21 cellular contexts compared by ENCODE assay signal in the genomic region with DNA sequence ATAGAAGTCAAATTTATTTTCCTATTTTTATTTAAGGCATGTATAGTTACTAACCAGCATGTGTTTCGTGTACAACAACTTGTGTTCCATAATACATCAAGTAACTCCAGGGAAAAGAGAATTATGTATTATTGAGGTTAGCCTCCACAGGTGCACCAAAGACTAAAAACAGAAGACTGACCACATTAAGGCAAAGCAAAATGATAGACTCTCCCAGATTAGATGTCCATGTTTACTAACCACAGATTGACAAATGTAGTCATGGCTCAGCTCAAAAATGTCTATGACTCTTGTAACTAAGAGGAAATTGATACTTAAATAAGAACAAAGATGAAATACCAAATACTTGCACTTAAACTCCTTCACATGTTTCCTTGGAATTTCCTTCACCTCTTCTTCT.
"Had no signal": no experiment of that assay in that cellular context is flagged by ENCODE, and none has a peak within 500 bp of the region (broad histone marks: within the 10 kb centered on the region; RNA-seq: fewer than 3 reads in every experiment).

No MANE protein-coding gene starts in this region.

- H3K4me3 Mint-ChIP-seq: activated CD8-positive, alpha-beta T cell treated with anti-CD3 and anti-CD28 coated beads, Interleukin-2, amount 10 ng/mL, durations not matched to agents 7 days and 5 days; activated T-cell treated with anti-CD3 and anti-CD28 coated beads, Interleukin-2, amount 50 U/mL, for 72 hours; naive thymus-derived CD4-positive, alpha-beta T cell; stimulated activated naive CD8-positive, alpha-beta T cell treated with anti-CD3 and anti-CD28 coated beads, Interleukin-15, Interleukin-2, amounts not matched to agents 100 ng/mL and 50 ng/mL, for 24 hours; type B pancreatic cell; WTC11 had no signal

- H3K27ac Mint-ChIP-seq: activated CD8-positive, alpha-beta T cell treated with anti-CD3 and anti-CD28 coated beads, Interleukin-2, amount 10 ng/mL, durations not matched to agents 7 days and 5 days; activated naive CD4-positive, alpha-beta T cell treated with anti-CD3 and anti-CD28 coated beads, Interleukin-2, amount 50 U/mL, for 72 hours; activated T-cell treated with anti-CD3 and anti-CD28 coated beads, Interleukin-2, amount 50 U/mL, for 72 hours; naive thymus-derived CD4-positive, alpha-beta T cell; stimulated activated naive CD8-positive, alpha-beta T cell treated with anti-CD3 and anti-CD28 coated beads, Interleukin-15, Interleukin-2, amounts not matched to agents 100 ng/mL and 50 ng/mL, for 24 hours; type B pancreatic cell; WTC11 had no signal

- H3K9me3 ChIP-seq: body of pancreas, pancreas, spleen, suprapubic skin had no signal

- H3K36me3 Mint-ChIP-seq: activated naive CD4-positive, alpha-beta T cell treated with anti-CD3 and anti-CD28 coated beads, Interleukin-2, amount 50 U/mL, for 72 hours; type B pancreatic cell; WTC11 had no signal

- ATAC-seq: activated CD8-positive, alpha-beta T cell treated with anti-CD3 and anti-CD28 coated beads, Interleukin-2, amount 10 ng/mL, durations not matched to agents 7 days and 5 days; activated naive CD4-positive, alpha-beta T cell treated with anti-CD3 and anti-CD28 coated beads, Interleukin-2, amount 50 U/mL, for 72 hours; activated T-cell treated with anti-CD3 and anti-CD28 coated beads, Interleukin-2, amount 50 U/mL, for 72 hours; body of pancreas; naive thymus-derived CD4-positive, alpha-beta T cell; pancreas; sciatic nerve; WTC11 had no signal

- H3K27me3 ChIP-seq: body of pancreas, pancreas, spleen, suprapubic skin had no signal

- H3K27ac ChIP-seq: body of pancreas, pancreas, spleen, suprapubic skin had no signal

- H3K36me3 ChIP-seq: pancreas, spleen, suprapubic skin had no signal

- H3K27me3 Mint-ChIP-seq: stimulated activated naive CD8-positive, alpha-beta T cell treated with anti-CD3 and anti-CD28 coated beads, Interleukin-15, Interleukin-2, amounts not matched to agents 100 ng/mL and 50 ng/mL, for 24 hours; type B pancreatic cell had no signal

- H3K9me3 Mint-ChIP-seq: stimulated activated naive CD8-positive, alpha-beta T cell treated with anti-CD3 and anti-CD28 coated beads, Interleukin-15, Interleukin-2, amounts not matched to agents 100 ng/mL and 50 ng/mL, for 24 hours; type B pancreatic cell; WTC11 had no signal

- H3K4me3 ChIP-seq: body of pancreas, lung, pancreas, spleen, suprapubic skin had no signal

- H3K4me1 ChIP-seq: body of pancreas, pancreas, spleen, suprapubic skin had no signal

- DNase-seq: activated CD4-positive, alpha-beta T cell treated with anti-CD3 and anti-CD28 coated beads for 48 hours; activated CD8-positive, alpha-beta memory T cell treated with anti-CD3 and anti-CD28 coated beads, Interleukin-2, amount 50 U/mL, for 4 hours; activated CD8-positive, alpha-beta T cell treated with anti-CD3 and anti-CD28 coated beads, Interleukin-2, amount 10 ng/mL, durations not matched to agents 7 days and 5 days; activated gamma-delta T cell; activated T-cell treated with anti-CD3 and anti-CD28 coated beads, Interleukin-2, amount 50 U/mL, for 72 hours; amniotic stem cell; body of pancreas; cortex of kidney; effector CD4-positive, alpha-beta T cell; head of caudate nucleus; naive thymus-derived CD4-positive, alpha-beta T cell; pancreas; spleen; T-helper 2 cell had no signal
